20 cellular contexts compared by ENCODE assay signal in genomic region chr18:59853380-59853779, GRCh38. TPM values are rescaled to one million over a fixed set of nuclear protein-coding genes. Genes with fewer than 3 reads are reported as not detected.
"Had no signal": no experiment of that assay in that cellular context is flagged by ENCODE, and none has a peak within 500 bp of the region (broad histone marks: within the 10 kb centered on the region; RNA-seq: fewer than 3 reads in every experiment).

No MANE protein-coding gene starts in this region.

- H3K27ac Mint-ChIP-seq: nephron progenitor cell had no signal

- H3K27ac ChIP-seq: colonic mucosa, heart left ventricle, psoas muscle, right lobe of liver, stomach, thoracic aorta, transverse colon had no signal

- H3K4me1 ChIP-seq: colonic mucosa, heart left ventricle, psoas muscle, right lobe of liver, stomach, transverse colon had no signal

- H3K4me3 Mint-ChIP-seq: naive thymus-derived CD4-positive, alpha-beta T cell; nephron progenitor cell had no signal

- H3K9me3 ChIP-seq: colonic mucosa, heart left ventricle, psoas muscle, right lobe of liver, stomach, thoracic aorta, transverse colon had no signal

- H3K27me3 ChIP-seq: colonic mucosa, right lobe of liver, transverse colon had no signal

- H3K36me3 Mint-ChIP-seq: naive thymus-derived CD4-positive, alpha-beta T cell had no signal

- DNase-seq: colonic mucosa; dermis blood vessel endothelial cell; foreskin melanocyte; heart left ventricle; hippocampal formation; left colon; left ventricle myocardium superior; mesendoderm; naive thymus-derived CD4-positive, alpha-beta T cell; nephron progenitor cell; psoas muscle; retina; right lobe of liver; stimulated activated CD4-positive, alpha-beta T cell treated with anti-CD3 and anti-CD28 coated beads, Interleukin-4, amount 100 ng/mL, for 24 hours; stimulated activated naive CD4-positive, alpha-beta T cell; stomach; substantia nigra; transverse colon had no signal

- H3K36me3 ChIP-seq: colonic mucosa, heart left ventricle, right lobe of liver, stomach, thoracic aorta, transverse colon had no signal

- H3K4me3 ChIP-seq: colonic mucosa, heart left ventricle, lung, psoas muscle, right lobe of liver, stomach, thoracic aorta, transverse colon had no signal

- H3K9me3 Mint-ChIP-seq: naive thymus-derived CD4-positive, alpha-beta T cell; nephron progenitor cell had no signal

- ATAC-seq: heart left ventricle; left colon; left ventricle myocardium superior; naive thymus-derived CD4-positive, alpha-beta T cell; psoas muscle; right lobe of liver had no signal

RNA-seq across cellular contexts. Expression of gene PMAIP1, which starts 46.4 kb away (rescaled TPM):
- total RNA-seq: thoracic aorta had no signal
